In genomic region chr11:38867338-38867737, GRCh38 we compare ENCODE assay signal across 25 cellular contexts.
"Had no signal": no experiment of that assay in that cellular context is flagged by ENCODE, and none has a peak within 500 bp of the region (broad histone marks: within the 10 kb centered on the region; RNA-seq: fewer than 3 reads in every experiment).

No MANE protein-coding gene starts in this region.

- H3K27me3 ChIP-seq: dorsolateral prefrontal cortex, gastroesophageal sphincter, heart left ventricle, hepatocyte, left lung, ovary, tibial nerve, upper lobe of right lung, uterus had no signal

- H3K4me3 Mint-ChIP-seq: naive thymus-derived CD8-positive, alpha-beta T cell; nephron progenitor cell; stimulated activated naive B cell treated with anti-CD40 and anti-IgM and Interleukin-4, amounts not matched to agents 10 μg/mL and 1 μg/mL and 100 μg/mL, for 72 hours; stimulated activated naive CD8-positive, alpha-beta T cell treated with anti-CD3 and anti-CD28 coated beads, Interleukin-15, Interleukin-2, amounts not matched to agents 100 ng/mL and 50 ng/mL, for 24 hours had no signal

- H3K27ac Mint-ChIP-seq: naive thymus-derived CD8-positive, alpha-beta T cell; nephron progenitor cell; stimulated activated naive B cell treated with anti-CD40 and anti-IgM and Interleukin-4, amounts not matched to agents 10 μg/mL and 1 μg/mL and 100 μg/mL, for 72 hours; stimulated activated naive CD8-positive, alpha-beta T cell treated with anti-CD3 and anti-CD28 coated beads, Interleukin-15, Interleukin-2, amounts not matched to agents 100 ng/mL and 50 ng/mL, for 24 hours had no signal

- H3K9me3 ChIP-seq: ovary, psoas muscle, thoracic aorta, upper lobe of right lung, uterus had no signal

- H3K27ac ChIP-seq: dorsolateral prefrontal cortex, gastroesophageal sphincter, heart left ventricle, hepatocyte, left lung, ovary, psoas muscle, thoracic aorta, tibial nerve, upper lobe of right lung, uterus had no signal

- H3K36me3 ChIP-seq: gastroesophageal sphincter, heart left ventricle, left lung, ovary, thoracic aorta, tibial nerve, upper lobe of right lung, uterus had no signal

- H3K36me3 Mint-ChIP-seq: stimulated activated naive B cell treated with anti-CD40 and anti-IgM and Interleukin-4, amounts not matched to agents 10 μg/mL and 1 μg/mL and 100 μg/mL, for 72 hours had no signal

- H3K27me3 Mint-ChIP-seq: naive thymus-derived CD8-positive, alpha-beta T cell; stimulated activated naive B cell treated with anti-CD40 and anti-IgM and Interleukin-4, amounts not matched to agents 10 μg/mL and 1 μg/mL and 100 μg/mL, for 72 hours; stimulated activated naive CD8-positive, alpha-beta T cell treated with anti-CD3 and anti-CD28 coated beads, Interleukin-15, Interleukin-2, amounts not matched to agents 100 ng/mL and 50 ng/mL, for 24 hours had no signal

- H3K4me3 ChIP-seq: dorsolateral prefrontal cortex, gastroesophageal sphincter, heart left ventricle, hepatocyte, left lung, ovary, psoas muscle, thoracic aorta, tibial nerve, upper lobe of right lung, uterus had no signal

- DNase-seq: dorsolateral prefrontal cortex; effector CD4-positive, alpha-beta T cell; foreskin fibroblast; heart left ventricle; left cardiac atrium; left lung; mesenchymal stem cell; midbrain; naive thymus-derived CD8-positive, alpha-beta T cell; nephron progenitor cell; occipital lobe; ovary; psoas muscle; right cardiac atrium; small intestine; stimulated activated CD4-positive, alpha-beta T cell treated with anti-CD3 and anti-CD28 coated beads, Interleukin-15, amount 100 ng/mL, for 24 hours; stimulated activated CD4-positive, alpha-beta T cell treated with anti-CD3 and anti-CD28 coated beads, Interleukin-2, amount 100 ng/mL, for 48 hours; stimulated activated naive B cell treated with anti-CD40 and anti-IgM and Interleukin-4, amounts not matched to agents 10 μg/mL and 1 μg/mL and 100 μg/mL, for 72 hours; upper lobe of right lung; uterus had no signal

- ATAC-seq: gastroesophageal sphincter; heart left ventricle; left cardiac atrium; left lung; naive thymus-derived CD8-positive, alpha-beta T cell; psoas muscle; right cardiac atrium; stimulated activated naive B cell treated with anti-CD40 and anti-IgM and Interleukin-4, amounts not matched to agents 10 μg/mL and 1 μg/mL and 100 μg/mL, for 72 hours; upper lobe of right lung had no signal

- H3K4me1 ChIP-seq: gastroesophageal sphincter, heart left ventricle, left lung, psoas muscle, tibial nerve, upper lobe of right lung, uterus had no signal

- H3K4me1 Mint-ChIP-seq: naive thymus-derived CD8-positive, alpha-beta T cell; nephron progenitor cell; stimulated activated naive B cell treated with anti-CD40 and anti-IgM and Interleukin-4, amounts not matched to agents 10 μg/mL and 1 μg/mL and 100 μg/mL, for 72 hours had no signal
